Comparison of ENCODE assay signal across 16 cellular contexts in genomic region chr14:54109521-54110120, GRCh38.
"Had no signal": no experiment of that assay in that cellular context is flagged by ENCODE, and none has a peak within 500 bp of the region (broad histone marks: within the 10 kb centered on the region; RNA-seq: fewer than 3 reads in every experiment).

No MANE protein-coding gene starts in this region.

- H3K27me3 ChIP-seq: body of pancreas, dorsolateral prefrontal cortex, pancreas, spleen, upper lobe of right lung had no signal

- H3K4me3 ChIP-seq: body of pancreas, dorsolateral prefrontal cortex, mucosa of descending colon, pancreas, spleen, upper lobe of right lung had no signal

- H3K27ac ChIP-seq: body of pancreas, dorsolateral prefrontal cortex, pancreas, spleen, upper lobe of right lung had no signal

- ATAC-seq: body of pancreas, left ventricle myocardium superior, mucosa of descending colon, pancreas, sciatic nerve, upper lobe of right lung had no signal

- H3K4me1 ChIP-seq: body of pancreas, pancreas, spleen, upper lobe of right lung had no signal

- FAIRE-seq: colon, frontal cortex, pancreas had no signal

- H3K36me3 ChIP-seq: pancreas, spleen, upper lobe of right lung had no signal

- DNase-seq: activated CD4-positive, alpha-beta T cell treated with anti-CD3 and anti-CD28 coated beads, Interleukin-2, amount 50 U/mL, for 48 hours; body of pancreas; central memory CD4-positive, alpha-beta T cell; dorsolateral prefrontal cortex; erythroblast; head of caudate nucleus; left ventricle myocardium superior; mucosa of descending colon; naive B cell; pancreas; spleen; stimulated activated naive CD4-positive, alpha-beta T cell; upper lobe of right lung had no signal

- H3K9me3 ChIP-seq: body of pancreas, mucosa of descending colon, pancreas, spleen, upper lobe of right lung had no signal
